8 cellular contexts compared by ENCODE assay signal in genomic region chr6:149895702-149896310, GRCh38. TPM values are rescaled to one million over a fixed set of nuclear protein-coding genes. Genes with fewer than 3 reads are reported as not detected.
A peak's percentile ranks its signal among the peaks of the same experiment; 100 is the strongest.
DNase-seq lines count a peak whose midpoint lies in the region; ATAC-seq, FAIRE-seq and TF ChIP-seq lines count a peak whose summit lies in the region.

No MANE protein-coding gene starts in this region.

- no peaks in the 10 kb centered on the region for H4K20me1 ChIP-seq in keratinocyte (ENCODE audit: control insufficient read depth, extremely low read depth, insufficient read depth, low read length)

- H3K9me1 ChIP-seq in keratinocyte (ENCODE audit: control insufficient read depth, extremely low read depth, insufficient read depth, low read length): no peaks in the 10 kb centered on the region

- TF ChIP-seq CTCF in keratinocyte (optimal IDR thresholded peaks at IDR 0.05 in 1 of 3, IDR thresholded peaks at IDR 0.05 in 1 of 3, conservative IDR thresholded peaks at IDR 0.05 in 1 of 3; ENCODE audit: extremely low read depth in 1 of 3, insufficient read depth in 2 of 3, low read length in 3 of 3): no peak

- peak overlapping the region; percentile 57 for H3K4me2 ChIP-seq in keratinocyte (ENCODE audit: control insufficient read depth, extremely low read depth, insufficient read depth, low read depth, low read length)

- DNase-seq in G401 (ENCODE audit: low spot score) (peak; percentile 64), NCI-H510A treated with DMSO at 0.1 percent for 48 hours (lab: John Stamatoyannopoulos, UW) (peak; percentile 46), keratinocyte (ENCODE audit: low read depth, low spot score) (no peak), urothelium cell line (ENCODE audit: low spot score) (peak; percentile 72), NCI-H2227 treated with DMSO at 0.1 percent for 48 hours (lab: John Stamatoyannopoulos, UW) (no peak)
- DNase-seq in activated naive CD4-positive, alpha-beta T cell treated with anti-CD3 and anti-CD28 coated beads, Interleukin-2, amount 50 U/mL, for 72 hours (ENCODE audit: low spot score in 2 of 2): peak in 1 of 2 donors; percentile 21

- no peaks in the 10 kb centered on the region for H3K9me3 Mint-ChIP-seq in activated naive CD4-positive, alpha-beta T cell treated with anti-CD3 and anti-CD28 coated beads, Interleukin-2, amount 50 U/mL, for 72 hours

- H3K27me3 ChIP-seq in keratinocyte (ENCODE audit: control insufficient read depth, extremely low read depth, insufficient read depth, low read length): no peaks in the 10 kb centered on the region

- H2AFZ ChIP-seq in keratinocyte (ENCODE audit: control insufficient read depth, low read length): peak overlapping the region; percentile 41

- no peaks in the 10 kb centered on the region for H3K79me2 ChIP-seq in keratinocyte (ENCODE audit: control insufficient read depth, insufficient read depth, low read length)

- peaks cover 57% of the 10 kb centered on the region for H3K4me1 ChIP-seq in keratinocyte (ENCODE audit: control insufficient read depth, extremely low read depth, insufficient read depth, low read length)

- dilution Hi-C loops in keratinocyte (cut with MboI; ENCODE audit: extremely low pct_ligation_motif_present, low sequenced_read_pairs): no loop called here

- no peaks in the 10 kb centered on the region for H3K36me3 ChIP-seq in keratinocyte (ENCODE audit: control insufficient read depth in 2 of 2, extremely low read depth in 1 of 2, insufficient read depth in 2 of 2, low read length in 2 of 2)

- no peaks in the 10 kb centered on the region for H3K9me3 ChIP-seq in keratinocyte (ENCODE audit: control insufficient read depth, low read depth, low read length)

- peak; percentile 87 to 93 for ATAC-seq in activated naive CD4-positive, alpha-beta T cell treated with anti-CD3 and anti-CD28 coated beads, Interleukin-2, amount 50 U/mL, for 72 hours
- ATAC-seq in GM21515 (IDR thresholded peaks at IDR 0.05; ENCODE audit: unreplicated experiment) (no peak), GM18517 (IDR thresholded peaks at IDR 0.05; ENCODE audit: unreplicated experiment) (no peak)

- no peak overlapping the region for H3K4me3 ChIP-seq in keratinocyte (ENCODE audit: control insufficient read depth in 2 of 3, extremely low read depth in 1 of 3, insufficient read depth in 2 of 3, low read depth in 1 of 3, low read length in 3 of 3)

- in situ Hi-C loops in G401 (cut with HindIII; ENCODE audit: low sequenced_read_pairs): no loop called here

- no peak overlapping the region for H3K27ac Mint-ChIP-seq in activated naive CD4-positive, alpha-beta T cell treated with anti-CD3 and anti-CD28 coated beads, Interleukin-2, amount 50 U/mL, for 72 hours

- peak overlapping the region; percentile 27 for H3K27ac ChIP-seq in keratinocyte (ENCODE audit: control insufficient read depth, insufficient read depth, low read length)

- no peak overlapping the region for H3K9ac ChIP-seq in keratinocyte (ENCODE audit: control insufficient read depth, extremely low read depth, insufficient read depth, low read length)

- no peaks in the 10 kb centered on the region for H3K36me3 Mint-ChIP-seq in activated naive CD4-positive, alpha-beta T cell treated with anti-CD3 and anti-CD28 coated beads, Interleukin-2, amount 50 U/mL, for 72 hours

- FAIRE-seq in keratinocyte (lab: Jason Lieb, UNC) (peak; percentile 82), urothelium cell line (lab: Jason Lieb, UNC) (no peak)

RNA-seq across cellular contexts. Expression of gene RAET1E, which starts 2.1 kb away (rescaled TPM):
- not detected in 2 replicates for total RNA-seq in G401 (2014; rRNA removed; shearing (Covaris generic))
- total RNA-seq in activated naive CD4-positive, alpha-beta T cell treated with anti-CD3 and anti-CD28 coated beads, Interleukin-2, amount 50 U/mL, for 72 hours: under 1 TPM in 1 of 2 donors, not detected in 1; 0.11 TPM
- 8.4 to 24.9 TPM (median 14.0 TPM) in 3 replicates for polyA plus RNA-seq in keratinocyte
- 19.2 TPM for polyA plus RNA-seq in keratinocyte (2011; ENCODE audit: low read depth)
- 7.7 and 14.8 TPM in 2 replicates for polyA plus RNA-seq in keratinocyte (2011; cell fraction: cytosol; rRNA removed)
- 29.0 and 31.6 TPM in 2 replicates for polyA plus RNA-seq in keratinocyte (2011; cell fraction: nucleus; rRNA removed)
- 4.6 and 45.2 TPM in 2 replicates for polyA plus RNA-seq in keratinocyte (2012; ENCODE audit: low replicate concordance)
- 2.3 to 20.6 TPM (median 5.9 TPM) in 3 replicates for polyA minus RNA-seq in keratinocyte
- polyA minus RNA-seq in keratinocyte (2011; cell fraction: cytosol; rRNA and poly(A)+ RNA removed): 2.3 TPM
- 10.4 and 15.0 TPM in 2 replicates for polyA minus RNA-seq in keratinocyte (2011; cell fraction: nucleus; rRNA and poly(A)+ RNA removed)

RNA-seq across cellular contexts. Expression of gene RAET1G, which starts 27.1 kb away (rescaled TPM):
- total RNA-seq in G401 (2014; rRNA removed; shearing (Covaris generic)): not detected in 2 replicates
- not detected for total RNA-seq in activated naive CD4-positive, alpha-beta T cell treated with anti-CD3 and anti-CD28 coated beads, Interleukin-2, amount 50 U/mL, for 72 hours
- 12.1 to 38.8 TPM (median 16.4 TPM) in 3 replicates for polyA plus RNA-seq in keratinocyte
- 69.8 TPM for polyA plus RNA-seq in keratinocyte (2011; ENCODE audit: low read depth)
- 25.0 and 34.7 TPM in 2 replicates for polyA plus RNA-seq in keratinocyte (2011; cell fraction: cytosol; rRNA removed)
- 76.7 and 78.1 TPM in 2 replicates for polyA plus RNA-seq in keratinocyte (2011; cell fraction: nucleus; rRNA removed)
- polyA plus RNA-seq in keratinocyte (2012; ENCODE audit: low replicate concordance): 10.8 and 136 TPM in 2 replicates
- 4.8 to 21.9 TPM (median 12.4 TPM) in 3 replicates for polyA minus RNA-seq in keratinocyte
- 14.6 TPM for polyA minus RNA-seq in keratinocyte (2011; cell fraction: cytosol; rRNA and poly(A)+ RNA removed)
- polyA minus RNA-seq in keratinocyte (2011; cell fraction: nucleus; rRNA and poly(A)+ RNA removed): 15.8 and 23.7 TPM in 2 replicates

RNA-seq across cellular contexts. Expression of gene LRP11, which starts 31.6 kb away (rescaled TPM):
- 18.8 and 19.3 TPM in 2 replicates for total RNA-seq in G401 (2014; rRNA removed; shearing (Covaris generic))
- total RNA-seq in activated naive CD4-positive, alpha-beta T cell treated with anti-CD3 and anti-CD28 coated beads, Interleukin-2, amount 50 U/mL, for 72 hours: 1 to 10 TPM; 3.6 to 4.1 TPM
- 26.4 to 49.2 TPM (median 31.1 TPM) in 3 replicates for polyA plus RNA-seq in keratinocyte
- 48.7 TPM for polyA plus RNA-seq in keratinocyte (2011; ENCODE audit: low read depth)
- polyA plus RNA-seq in keratinocyte (2011; cell fraction: cytosol; rRNA removed): 23.3 and 33.9 TPM in 2 replicates
- polyA plus RNA-seq in keratinocyte (2011; cell fraction: nucleus; rRNA removed): 44.9 and 52.7 TPM in 2 replicates
- polyA plus RNA-seq in keratinocyte (2012; ENCODE audit: low replicate concordance): 25.2 and 70.7 TPM in 2 replicates
- 46.2 to 99.9 TPM (median 57.1 TPM) in 3 replicates for polyA minus RNA-seq in keratinocyte
- 46.0 TPM for polyA minus RNA-seq in keratinocyte (2011; cell fraction: cytosol; rRNA and poly(A)+ RNA removed)
- 46.4 and 66.9 TPM in 2 replicates for polyA minus RNA-seq in keratinocyte (2011; cell fraction: nucleus; rRNA and poly(A)+ RNA removed)

RNA-seq across cellular contexts. Expression of gene ULBP2, which starts 46.0 kb away (rescaled TPM):
- 1.9 TPM in 1 of 2 replicates, not detected in the other for total RNA-seq in G401 (2014; rRNA removed; shearing (Covaris generic))
- under 1 TPM; 0.18 to 0.66 TPM for total RNA-seq in activated naive CD4-positive, alpha-beta T cell treated with anti-CD3 and anti-CD28 coated beads, Interleukin-2, amount 50 U/mL, for 72 hours
- polyA plus RNA-seq in keratinocyte: 11.8 to 15.7 TPM (median 14.0 TPM) in 3 replicates
- polyA plus RNA-seq in keratinocyte (2011; ENCODE audit: low read depth): 4.9 TPM
- 12.0 and 13.7 TPM in 2 replicates for polyA plus RNA-seq in keratinocyte (2011; cell fraction: cytosol; rRNA removed)
- 33.5 and 35.2 TPM in 2 replicates for polyA plus RNA-seq in keratinocyte (2011; cell fraction: nucleus; rRNA removed)
- 8.1 and 11.0 TPM in 2 replicates for polyA plus RNA-seq in keratinocyte (2012; ENCODE audit: low replicate concordance)
- 6.8 to 12.5 TPM (median 7.4 TPM) in 3 replicates for polyA minus RNA-seq in keratinocyte
- 9.2 TPM for polyA minus RNA-seq in keratinocyte (2011; cell fraction: cytosol; rRNA and poly(A)+ RNA removed)
- polyA minus RNA-seq in keratinocyte (2011; cell fraction: nucleus; rRNA and poly(A)+ RNA removed): 6.9 and 7.6 TPM in 2 replicates

Comparison
In these comparisons a context has a peak if more than half of its experiments do, and no peak if none do; other contexts are left out.
1. DNase-seq: peak in G401 (single experiment), NCI-H510A treated with DMSO at 0.1 percent for 48 hours (single experiment) and urothelium cell line (single experiment); none in keratinocyte (single experiment) and NCI-H2227 treated with DMSO at 0.1 percent for 48 hours (single experiment).
2. ATAC-seq: peak in activated naive CD4-positive, alpha-beta T cell treated with anti-CD3 and anti-CD28 coated beads, Interleukin-2, amount 50 U/mL, for 72 hours (2 of 2); none in GM21515 (single experiment) and GM18517 (single experiment).